In the genomic region with DNA sequence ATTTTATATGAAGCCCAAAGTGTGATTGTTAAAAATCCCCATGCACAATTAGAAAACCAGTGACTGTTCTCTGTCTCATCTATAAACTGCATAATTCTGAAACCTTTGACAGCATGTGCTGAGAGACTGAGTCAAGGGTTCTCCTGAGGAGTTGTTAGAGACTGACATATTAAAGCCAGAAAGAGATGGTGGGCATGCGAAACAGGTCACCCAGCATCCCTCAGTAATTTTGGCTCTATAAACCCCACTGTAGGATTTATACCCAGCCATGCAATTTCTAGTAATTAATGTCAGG, we compare ENCODE assay signal across 13 cellular contexts. TPM values are rescaled to one million over a fixed set of nuclear protein-coding genes. Genes with fewer than 3 reads are reported as not detected.
DNase-seq lines count a peak whose midpoint lies in the region; TF ChIP-seq lines count a peak whose summit lies in the region.
"Had no signal": no experiment of that assay in that cellular context is flagged by ENCODE, and none has a peak within 500 bp of the region (broad histone marks: within the 10 kb centered on the region; RNA-seq: fewer than 3 reads in every experiment).

No MANE protein-coding gene starts in this region.

- H3K27ac ChIP-seq in transverse colon = peak overlapping the region in 3 of 4 donors; percentile 55 to 88 (median 64)
- H3K27ac ChIP-seq in adrenal gland = peak overlapping the region in 2 of 5 donors; percentile 32
- H3K27ac ChIP-seq: C4-2B had no signal

- no peaks in the 10 kb centered on the region for H3K36me3 ChIP-seq in transverse colon
- H3K36me3 ChIP-seq in adrenal gland (replicated peaks in 1 of 2) = no peaks in the 10 kb centered on the region
- H3K36me3 ChIP-seq: heart left ventricle had no signal

- H3K9me3 ChIP-seq in transverse colon = no peaks in the 10 kb centered on the region
- no peaks in the 10 kb centered on the region for H3K9me3 ChIP-seq in adrenal gland (replicated peaks in 1 of 3)
- H3K9me3 ChIP-seq: heart left ventricle had no signal

- no peaks in the 10 kb centered on the region for H3K9me3 Mint-ChIP-seq in activated naive CD4-positive, alpha-beta T cell treated with anti-CD3 and anti-CD28 coated beads for 36 hours
- H3K9me3 Mint-ChIP-seq: activated B cell treated with CpG ODN at 0.5 μM for 24 hours, H9 had no signal

- H3K4me1 ChIP-seq in transverse colon = peaks cover 0 to 6% (median 2%) of the 10 kb centered on the region in 4 donors
- no peaks in the 10 kb centered on the region for H3K4me1 ChIP-seq in adrenal gland (replicated peaks in 1 of 2)

- in situ Hi-C loops in transverse colon (cut with MboI; ENCODE audit: low pct_ligation_motif_present in 1 of 4, low pct_unique_long_range_greater_than_20kb in 1 of 4, low sequenced_read_pairs in 3 of 4) = no loop called here

- no peaks in the 10 kb centered on the region for H3K36me3 Mint-ChIP-seq in activated naive CD4-positive, alpha-beta T cell treated with anti-CD3 and anti-CD28 coated beads for 36 hours (ENCODE audit: low read depth)

- intact Hi-C loops in transverse colon (cut with DNase I; ENCODE audit: low total_unique reads) (no loop called here), adrenal gland (cut with DNase I) (no loop called here)
- intact Hi-C loops in activated naive CD4-positive, alpha-beta T cell treated with anti-CD3 and anti-CD28 coated beads for 36 hours (cut with micrococcal nuclease) = no loop called here

- H3K4me3 ChIP-seq in HFF-Myc (replicated peaks; ENCODE audit: low read depth, low read length) (peak overlapping the region; percentile 70), choroid plexus epithelial cell (ENCODE audit: low read depth, low read length) (peak overlapping the region; percentile 94), transverse colon (no peak overlapping the region), adrenal gland (no peak overlapping the region)

- no peak for DNase-seq in HFF-Myc (ENCODE audit: extremely low read depth, low read depth)
- no peak for DNase-seq in choroid plexus epithelial cell (ENCODE audit: low read depth)
- peak; percentile 50 for DNase-seq in myocyte (ENCODE audit: low read depth)
- DNase-seq in transverse colon = no peak
- no peak for DNase-seq in adrenal gland
- no peak for DNase-seq in activated naive CD4-positive, alpha-beta T cell treated with anti-CD3 and anti-CD28 coated beads for 36 hours
- DNase-seq in 8988T = no peak
- DNase-seq in HuH-7 (ENCODE audit: low spot score) = no peak
- DNase-seq: activated B cell treated with CpG ODN at 0.5 μM for 24 hours, H9, heart left ventricle, T-helper 1 cell had no signal

- no peak overlapping the region for H3K4me3 Mint-ChIP-seq in activated naive CD4-positive, alpha-beta T cell treated with anti-CD3 and anti-CD28 coated beads for 36 hours
- H3K4me3 Mint-ChIP-seq: activated B cell treated with CpG ODN at 0.5 μM for 24 hours, H9 had no signal

- no peak overlapping the region for H3K27ac Mint-ChIP-seq in activated naive CD4-positive, alpha-beta T cell treated with anti-CD3 and anti-CD28 coated beads for 36 hours
- H3K27ac Mint-ChIP-seq: activated B cell treated with CpG ODN at 0.5 μM for 24 hours, H9 had no signal

- TF ChIP-seq CTCF in HFF-Myc (IDR thresholded peaks at IDR 0.05; ENCODE audit: low read depth, low read length, missing control alignments) (no peak), choroid plexus epithelial cell (conservative IDR thresholded peaks at IDR 0.05; ENCODE audit: low read depth, low read length) (no peak), transverse colon (IDR thresholded peaks at IDR 0.05) (no peak), adrenal gland (IDR thresholded peaks at IDR 0.05) (no peak)

- peaks cover 3% of the 10 kb centered on the region for H3K4me1 Mint-ChIP-seq in activated naive CD4-positive, alpha-beta T cell treated with anti-CD3 and anti-CD28 coated beads for 36 hours (ENCODE audit: low read depth)

- TF ChIP-seq POLR2A in transverse colon (IDR thresholded peaks at IDR 0.05) (no peak), adrenal gland (IDR thresholded peaks at IDR 0.05) (no peak)

- TF ChIP-seq EP300 in transverse colon (IDR thresholded peaks at IDR 0.05; ENCODE audit: low read depth) = no peak

- peaks cover 26% of the 10 kb centered on the region for H3K27me3 Mint-ChIP-seq in activated naive CD4-positive, alpha-beta T cell treated with anti-CD3 and anti-CD28 coated beads for 36 hours (ENCODE audit: low read depth)

- H3K27me3 ChIP-seq in transverse colon (peaks cover 36% of the 10 kb centered on the region), adrenal gland (peaks cover 16% of the 10 kb centered on the region)

- CTCF ChIA-PET in activated naive CD4-positive, alpha-beta T cell treated with anti-CD3 and anti-CD28 coated beads for 36 hours (lab: Charles Lee) = no interaction called here

- 68 to 86% methylated on average over 1 of the region's 1 CpG for WGBS in transverse colon (ENCODE audit: low coverage in 1 of 2), 2 donors
- WGBS in adrenal gland, 4 donors = 68 to 92% (median 72%) methylated on average over 1 of the region's 1 CpG

RNA-seq across cellular contexts. Expression of a gene that starts 3.6 kb away (rescaled TPM):
- total RNA-seq in myocyte (63.1 and 69.8 TPM in 2 replicates), transverse colon (100 to 1,000 TPM in 1 of 4 donors, 1 to 10 TPM in 3; 3.8 to 138 (median 8.0) TPM), adrenal gland (10 to 100 TPM in 1 of 8 donors, 1 to 10 TPM in 7; 2.4 to 20.5 (median 5.5) TPM)
- polyA plus RNA-seq in myocyte (2012) = 44.8 TPM
- 1 to 10 TPM; 1.5 to 3.6 (median 1.5) TPM for polyA plus RNA-seq in adrenal gland
- total RNA-seq in activated naive CD4-positive, alpha-beta T cell treated with anti-CD3 and anti-CD28 coated beads for 36 hours = not detected
- total RNA-seq: activated B cell treated with CpG ODN at 0.5 μM for 24 hours had no signal

Comparison
In these comparisons a context has a peak if more than half of its experiments do, and no peak if none do; other contexts are left out.
1. H3K4me3 ChIP-seq: peak in HFF-Myc (single experiment) and choroid plexus epithelial cell (single experiment); none in transverse colon (0 of 4) and adrenal gland (0 of 4).